Comparison of ENCODE assay signal across 8 cellular contexts in the genomic region with DNA sequence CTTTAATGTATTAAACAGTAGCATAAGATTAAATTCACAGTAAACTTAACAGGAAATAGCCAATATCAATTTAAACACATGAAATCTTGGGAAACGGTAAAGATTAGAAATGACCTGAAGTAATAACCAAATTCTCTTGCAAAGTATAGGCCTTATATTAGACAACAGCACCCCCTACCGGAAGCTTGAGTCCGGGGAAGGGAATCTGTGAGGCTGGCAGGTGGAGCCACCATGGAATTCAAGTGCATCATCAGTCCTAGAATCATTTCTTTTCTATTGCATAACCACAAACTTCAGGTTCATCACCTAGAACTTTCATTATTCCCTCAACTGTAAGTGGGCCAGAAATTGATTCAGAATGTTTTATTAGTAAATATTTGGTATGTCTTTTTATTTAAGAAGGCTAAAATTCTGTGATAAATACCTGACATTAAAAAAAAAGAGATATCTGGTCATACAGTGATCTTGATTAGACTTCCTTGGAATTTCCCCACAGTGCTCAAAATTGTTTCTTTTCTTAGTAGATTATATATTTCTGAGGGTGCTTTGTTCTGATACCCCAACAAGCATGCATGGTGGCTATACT. TPM values are rescaled to one million over a fixed set of nuclear protein-coding genes. Genes with fewer than 3 reads are reported as not detected.
DNase-seq lines count a peak whose midpoint lies in the region; ATAC-seq and TF ChIP-seq lines count a peak whose summit lies in the region.

No MANE protein-coding gene starts in this region.

- H3K4me1 ChIP-seq in GM23338 (ENCODE audit: insufficient read depth): no peaks in the 10 kb centered on the region
- H3K4me1 ChIP-seq in ascending aorta: no peaks in the 10 kb centered on the region

- H3K9me2 ChIP-seq in GM23338 (ENCODE audit: insufficient read depth): no peaks in the 10 kb centered on the region

- H3K4me1 Mint-ChIP-seq in GM23338: no peaks in the 10 kb centered on the region

- no peaks in the 10 kb centered on the region for H4K20me1 ChIP-seq in GM23338 (replicated peaks; ENCODE audit: insufficient read depth)

- H3K36me3 ChIP-seq in GM23338 (ENCODE audit: insufficient read depth) (no peaks in the 10 kb centered on the region), ascending aorta (no peaks in the 10 kb centered on the region)

- H3F3A ChIP-seq in GM23338 (replicated peaks; ENCODE audit: low read depth): no peaks in the 10 kb centered on the region

- H3K36me3 Mint-ChIP-seq in GM23338 (ENCODE audit: low read depth): no peaks in the 10 kb centered on the region

- no peaks in the 10 kb centered on the region for H3K9me3 Mint-ChIP-seq in GM23338

- no peak overlapping the region for H3K4me3 Mint-ChIP-seq in GM23338

- H3K27ac ChIP-seq in GM23338 (ENCODE audit: low read depth) (no peak overlapping the region), ascending aorta (no peak overlapping the region)

- TF ChIP-seq CTCF in GM23338 (conservative IDR thresholded peaks at IDR 0.05; ENCODE audit: low read depth in 2 of 2): peak; percentile 84 to 96
- TF ChIP-seq CTCF in ascending aorta (IDR thresholded peaks at IDR 0.05): peak; percentile 29 to 72 (median 70)

- ATAC-seq in GM23338 (peak; percentile 75), GM18519 (IDR thresholded peaks at IDR 0.05; ENCODE audit: low FRiP score, unreplicated experiment) (no peak)

- intact Hi-C loops in ascending aorta (cut with DNase I): loop anchor here (2.0 kb wide), 1 partner anchor 827 kb away; no protein-coding TSS in a partner anchor

- in situ Hi-C loops in Caki2 (cut with HindIII; ENCODE audit: low pct_unique_long_range_greater_than_20kb, low sequenced_read_pairs): no loop called here

- H3K4me3 ChIP-seq in GM23338 (no peak overlapping the region), ascending aorta (no peak overlapping the region), skeletal muscle cell (ENCODE audit: low read depth, low read length) (no peak overlapping the region)

- H3K27me3 Mint-ChIP-seq in GM23338 (ENCODE audit: insufficient read depth, low read depth, poor library complexity): no peaks in the 10 kb centered on the region

- DNase-seq in Caki2 (ENCODE audit: low read depth) (peak; percentile 49), GM23338 (ENCODE audit: low spot score) (peak; percentile 92), NCI-H1417 treated with DMSO at 0.1 percent for 48 hours (lab: John Stamatoyannopoulos, UW) (peak; percentile 85), T-helper 2 cell (peak; percentile 15 to 67 (median 41)), ascending aorta (ENCODE audit: low spot score in 2 of 2) (peak in 1 of 2 donors; percentile 69), hepatic stellate cell (ENCODE audit: low spot score) (peak; percentile 48), skeletal muscle cell (ENCODE audit: low read depth) (peak; percentile 25)

- no peaks in the 10 kb centered on the region for H3K9me3 ChIP-seq in ascending aorta

- H3K4me2 ChIP-seq in GM23338: no peak overlapping the region

- H3K79me2 ChIP-seq in GM23338 (replicated peaks; ENCODE audit: insufficient read depth): no peaks in the 10 kb centered on the region

- no peak overlapping the region for H2AFZ ChIP-seq in GM23338

- H3K27me3 ChIP-seq in GM23338 (ENCODE audit: insufficient read depth) (no peaks in the 10 kb centered on the region), ascending aorta (no peaks in the 10 kb centered on the region)

- no peak overlapping the region for H3K27ac Mint-ChIP-seq in GM23338

TF ChIP-seq in GM23338, 12 proteins besides CTCF, POLR2A, EP300 and RAD21:
- TF ChIP-seq, protein P1, sequence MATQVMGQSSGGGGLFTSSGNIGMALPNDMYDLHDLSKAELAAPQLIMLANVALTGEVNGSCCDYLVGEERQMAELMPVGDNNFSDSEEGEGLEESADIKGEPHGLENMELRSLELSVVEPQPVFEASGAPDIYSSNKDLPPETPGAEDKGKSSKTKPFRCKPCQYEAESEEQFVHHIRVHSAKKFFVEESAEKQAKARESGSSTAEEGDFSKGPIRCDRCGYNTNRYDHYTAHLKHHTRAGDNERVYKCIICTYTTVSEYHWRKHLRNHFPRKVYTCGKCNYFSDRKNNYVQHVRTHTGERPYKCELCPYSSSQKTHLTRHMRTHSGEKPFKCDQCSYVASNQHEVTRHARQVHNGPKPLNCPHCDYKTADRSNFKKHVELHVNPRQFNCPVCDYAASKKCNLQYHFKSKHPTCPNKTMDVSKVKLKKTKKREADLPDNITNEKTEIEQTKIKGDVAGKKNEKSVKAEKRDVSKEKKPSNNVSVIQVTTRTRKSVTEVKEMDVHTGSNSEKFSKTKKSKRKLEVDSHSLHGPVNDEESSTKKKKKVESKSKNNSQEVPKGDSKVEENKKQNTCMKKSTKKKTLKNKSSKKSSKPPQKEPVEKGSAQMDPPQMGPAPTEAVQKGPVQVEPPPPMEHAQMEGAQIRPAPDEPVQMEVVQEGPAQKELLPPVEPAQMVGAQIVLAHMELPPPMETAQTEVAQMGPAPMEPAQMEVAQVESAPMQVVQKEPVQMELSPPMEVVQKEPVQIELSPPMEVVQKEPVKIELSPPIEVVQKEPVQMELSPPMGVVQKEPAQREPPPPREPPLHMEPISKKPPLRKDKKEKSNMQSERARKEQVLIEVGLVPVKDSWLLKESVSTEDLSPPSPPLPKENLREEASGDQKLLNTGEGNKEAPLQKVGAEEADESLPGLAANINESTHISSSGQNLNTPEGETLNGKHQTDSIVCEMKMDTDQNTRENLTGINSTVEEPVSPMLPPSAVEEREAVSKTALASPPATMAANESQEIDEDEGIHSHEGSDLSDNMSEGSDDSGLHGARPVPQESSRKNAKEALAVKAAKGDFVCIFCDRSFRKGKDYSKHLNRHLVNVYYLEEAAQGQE (IDR thresholded peaks at IDR 0.05; ENCODE audit: unreplicated experiment): no peak
- no peak for TF ChIP-seq ZNF114 (CRISPR knock-in tag; IDR thresholded peaks at IDR 0.05)
- no peak for TF ChIP-seq ZNF462 (CRISPR knock-in tag; IDR thresholded peaks at IDR 0.05)

RNA-seq across cellular contexts. Expression of gene AP5M1, which starts 48.6 kb away (rescaled TPM):
- 4.0 and 13.1 TPM in 2 replicates for total RNA-seq in Caki2 (2014; rRNA removed; shearing (Covaris generic); ENCODE audit: low replicate concordance)
- 39.2 and 43.7 TPM in 2 replicates for total RNA-seq in GM23338 (2014; rRNA removed; shearing (Covaris generic))
- 23.5 and 27.2 TPM in 2 replicates for polyA plus RNA-seq in GM23338 (2016; fragmentation: Nextera tagmentation; extraction: Ambion mirVana)
- 6.2 TPM for total RNA-seq in ascending aorta

RNA-seq across cellular contexts. Expression of gene EXOC5, which starts 48.6 kb away (rescaled TPM):
- 21.0 and 29.7 TPM in 2 replicates for total RNA-seq in Caki2 (2014; rRNA removed; shearing (Covaris generic); ENCODE audit: low replicate concordance)
- 55.9 and 69.3 TPM in 2 replicates for total RNA-seq in GM23338 (2014; rRNA removed; shearing (Covaris generic))
- 22.5 and 26.4 TPM in 2 replicates for polyA plus RNA-seq in GM23338 (2016; fragmentation: Nextera tagmentation; extraction: Ambion mirVana)
- 19.2 TPM for total RNA-seq in ascending aorta
